8 cellular contexts compared by ENCODE assay signal in the genomic region with DNA sequence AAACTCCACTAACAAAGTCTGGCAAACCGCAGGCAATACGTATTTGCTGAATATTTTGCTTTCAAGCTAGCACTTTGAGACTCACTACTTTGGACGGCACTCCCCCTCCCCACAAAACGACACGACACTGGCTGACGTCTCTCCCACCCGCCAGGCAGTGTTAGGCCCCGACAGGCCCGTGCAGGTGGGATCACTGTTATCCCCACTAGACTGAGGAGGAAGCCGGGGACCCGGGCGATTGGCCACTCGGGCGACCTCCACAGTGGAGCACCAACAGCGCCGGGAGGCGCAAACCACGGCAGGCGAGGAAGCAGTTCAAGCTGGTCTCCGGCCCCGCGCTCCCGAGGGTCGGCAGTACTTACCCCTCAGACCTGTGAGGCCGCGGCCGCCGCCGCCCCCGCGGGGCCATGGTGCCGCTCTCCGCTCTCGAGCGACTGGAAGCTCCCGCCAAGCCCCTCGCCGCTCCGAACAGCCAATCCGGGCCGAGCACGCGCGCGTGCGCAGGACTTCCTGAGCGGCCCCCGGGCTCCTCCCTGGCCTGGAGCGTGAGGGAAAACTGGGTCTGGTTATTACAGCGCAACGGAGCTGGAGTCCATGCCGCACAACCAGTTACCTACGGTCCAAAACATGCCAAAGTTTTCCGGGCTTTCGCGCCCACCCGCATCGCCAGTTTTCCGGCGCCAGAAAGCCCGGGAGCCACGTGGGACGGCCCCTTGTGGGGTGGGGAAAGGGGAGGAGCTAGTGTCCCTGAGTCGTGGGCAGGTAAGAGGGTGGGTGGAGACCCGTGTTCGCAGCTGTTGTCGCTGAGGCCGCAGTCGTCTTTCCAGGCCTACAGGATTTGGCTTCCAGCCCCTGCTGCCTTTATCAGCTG. TPM values are rescaled to one million over a fixed set of nuclear protein-coding genes. Genes with fewer than 3 reads are reported as not detected.
DNase-seq lines count a peak whose midpoint lies in the region; ATAC-seq lines count a peak whose summit lies in the region.

A gene with protein sequence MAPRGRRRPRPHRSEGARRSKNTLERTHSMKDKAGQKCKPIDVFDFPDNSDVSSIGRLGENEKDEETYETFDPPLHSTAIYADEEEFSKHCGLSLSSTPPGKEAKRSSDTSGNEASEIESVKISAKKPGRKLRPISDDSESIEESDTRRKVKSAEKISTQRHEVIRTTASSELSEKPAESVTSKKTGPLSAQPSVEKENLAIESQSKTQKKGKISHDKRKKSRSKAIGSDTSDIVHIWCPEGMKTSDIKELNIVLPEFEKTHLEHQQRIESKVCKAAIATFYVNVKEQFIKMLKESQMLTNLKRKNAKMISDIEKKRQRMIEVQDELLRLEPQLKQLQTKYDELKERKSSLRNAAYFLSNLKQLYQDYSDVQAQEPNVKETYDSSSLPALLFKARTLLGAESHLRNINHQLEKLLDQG (minus strand): TSS at position 443 of the 871 bp plus-strand sequence. CDS start 34 bp downstream, at position 409.

- H3K4me3 Mint-ChIP-seq in activated CD4-positive, alpha-beta T cell treated with anti-CD3 and anti-CD28 coated beads for 36 hours, result peak within 1 kb of the TSS; percentile 98

- H3K4me1 Mint-ChIP-seq in activated CD4-positive, alpha-beta T cell treated with anti-CD3 and anti-CD28 coated beads for 36 hours, result peaks cover 24% of the 10 kb centered on the region

- H3K27me3 Mint-ChIP-seq in activated CD4-positive, alpha-beta T cell treated with anti-CD3 and anti-CD28 coated beads for 36 hours, result no peaks in the 10 kb centered on the region

- CTCF ChIA-PET in activated CD4-positive, alpha-beta T cell treated with anti-CD3 and anti-CD28 coated beads for 36 hours (lab: Charles Lee), result interaction anchor here (0.6 to 2.1 kb wide), 14 partner anchors 9 to 1291 kb away, joined by 3 to 13 read pairs (median 3); a partner anchor contains a TSS

- DNase-seq in Ammon's horn (ENCODE audit: low spot score) (peak; percentile 97), GM19238 (ENCODE audit: insufficient read length, low spot score) (peak; percentile 98), NCI-H524 (lab: John Stamatoyannopoulos, UW) (peak; percentile 93 to 96), kidney glomerular epithelial cell (lab: John Stamatoyannopoulos, UW) (peak; percentile 99)
- peak; percentile 98 for DNase-seq in activated CD4-positive, alpha-beta T cell treated with anti-CD3 and anti-CD28 coated beads for 36 hours
- peak; percentile 85 to 91 for DNase-seq in stimulated activated CD4-positive, alpha-beta T cell treated with anti-CD3 and anti-CD28 coated beads, Interleukin-1b, Interleukin-23, amount 100 ng/mL, for 1 hour (ENCODE audit: low read depth in 2 of 2)

- peaks cover 26% of the 10 kb centered on the region for H3K36me3 Mint-ChIP-seq in activated CD4-positive, alpha-beta T cell treated with anti-CD3 and anti-CD28 coated beads for 36 hours (ENCODE audit: low read depth)

- H3K9me3 Mint-ChIP-seq in activated CD4-positive, alpha-beta T cell treated with anti-CD3 and anti-CD28 coated beads for 36 hours (ENCODE audit: low read depth), result no peaks in the 10 kb centered on the region

- intact Hi-C loops in activated CD4-positive, alpha-beta T cell treated with anti-CD3 and anti-CD28 coated beads for 36 hours (cut with DNase I, micrococcal nuclease), result loop anchor here (1.0 to 10.0 kb wide), 17 partner anchors 28 to 1289 kb away; a partner anchor contains a TSS

- POLR2A ChIA-PET in activated CD4-positive, alpha-beta T cell treated with anti-CD3 and anti-CD28 coated beads for 36 hours (lab: Charles Lee), result interaction anchor here (0.6 to 2.8 kb wide), 16 partner anchors 10 to 496 kb away, joined by 3 to 15 read pairs (median 4); a partner anchor contains a TSS

- peak; percentile 90 for ATAC-seq in HG03442 (IDR thresholded peaks at IDR 0.05; ENCODE audit: unreplicated experiment)
- ATAC-seq in activated CD4-positive, alpha-beta T cell treated with anti-CD3 and anti-CD28 coated beads for 36 hours, result peak; percentile 95

- H3K27ac ChIP-seq in cingulate gyrus (ENCODE audit: low read depth, low read length), result peak within 1 kb of the TSS; percentile 51

- peak within 1 kb of the TSS; percentile 94 for H3K27ac Mint-ChIP-seq in activated CD4-positive, alpha-beta T cell treated with anti-CD3 and anti-CD28 coated beads for 36 hours

RNA-seq across cellular contexts. Expression of the gene that starts here (rescaled TPM):
- 10 to 100 TPM; 87.7 to 88.4 TPM for total RNA-seq in activated CD4-positive, alpha-beta T cell treated with anti-CD3 and anti-CD28 coated beads for 36 hours

Comparison
In these comparisons a context has a peak if more than half of its experiments do, and no peak if none do; other contexts are left out.
1. Peak in every context shown above with its lines: DNase-seq, ATAC-seq and H3K27ac ChIP-seq.